25 cellular contexts compared by ENCODE assay signal in genomic region chr12:29415111-29415510, GRCh38.
"Had no signal": no experiment of that assay in that cellular context is flagged by ENCODE, and none has a peak within 500 bp of the region (broad histone marks: within the 10 kb centered on the region; RNA-seq: fewer than 3 reads in every experiment).

No MANE protein-coding gene starts in this region.

- H3K36me3 ChIP-seq: left ventricle myocardium inferior, sigmoid colon, suprapubic skin, tibial artery, upper lobe of left lung, vagina had no signal

- H3K36me3 Mint-ChIP-seq: naive B cell had no signal

- H2AFZ ChIP-seq: hepatocyte, parathyroid adenoma had no signal

- H3K9me3 ChIP-seq: left ventricle myocardium inferior, psoas muscle, sigmoid colon, suprapubic skin, tibial artery, upper lobe of left lung, vagina had no signal

- H3K9ac ChIP-seq: parathyroid adenoma had no signal

- ATAC-seq: left cardiac atrium, psoas muscle had no signal

- H3K27ac ChIP-seq: coronary artery, dorsolateral prefrontal cortex, hepatocyte, left ventricle myocardium inferior, parathyroid adenoma, psoas muscle, sigmoid colon, suprapubic skin, tibial artery, upper lobe of left lung, vagina had no signal

- H3K4me1 Mint-ChIP-seq: naive B cell had no signal

- H3K4me3 Mint-ChIP-seq: naive B cell, nephron had no signal

- DNase-seq: dorsolateral prefrontal cortex; effector CD8-positive, alpha-beta T cell; foreskin melanocyte; head of caudate nucleus; kidney; left cardiac atrium; left ventricle myocardium inferior; mesenchymal stem cell; midbrain; naive B cell; psoas muscle; sigmoid colon; small intestine; stimulated activated CD4-positive, alpha-beta T cell treated with anti-CD3 and anti-CD28 coated beads, Interleukin-12 subunit alpha, Interleukin-12 subunit beta, amount 100 ng/mL, for 4 hours; stimulated activated CD4-positive, alpha-beta T cell treated with anti-CD3 and anti-CD28 coated beads, Interleukin-2, amount 100 ng/mL, for 48 hours; stimulated activated naive CD4-positive, alpha-beta T cell treated with Interleukin-2 at 50 U/mL for 16 hours; tibial artery; upper lobe of left lung had no signal

- H3K4me1 ChIP-seq: left ventricle myocardium inferior, parathyroid adenoma, psoas muscle, sigmoid colon, suprapubic skin, tibial artery, upper lobe of left lung, vagina had no signal

- H3K27ac Mint-ChIP-seq: naive B cell, nephron had no signal

- H3K79me2 ChIP-seq: hepatocyte, parathyroid adenoma had no signal

- H3K4me2 ChIP-seq: hepatocyte had no signal

- H3K4me3 ChIP-seq: coronary artery, dorsolateral prefrontal cortex, hepatocyte, left ventricle myocardium inferior, lung, psoas muscle, sigmoid colon, suprapubic skin, tibial artery, upper lobe of left lung, vagina had no signal

- H3K27me3 ChIP-seq: dorsolateral prefrontal cortex, hepatocyte, sigmoid colon, suprapubic skin, tibial artery, upper lobe of left lung, vagina had no signal
